In the genomic region with DNA sequence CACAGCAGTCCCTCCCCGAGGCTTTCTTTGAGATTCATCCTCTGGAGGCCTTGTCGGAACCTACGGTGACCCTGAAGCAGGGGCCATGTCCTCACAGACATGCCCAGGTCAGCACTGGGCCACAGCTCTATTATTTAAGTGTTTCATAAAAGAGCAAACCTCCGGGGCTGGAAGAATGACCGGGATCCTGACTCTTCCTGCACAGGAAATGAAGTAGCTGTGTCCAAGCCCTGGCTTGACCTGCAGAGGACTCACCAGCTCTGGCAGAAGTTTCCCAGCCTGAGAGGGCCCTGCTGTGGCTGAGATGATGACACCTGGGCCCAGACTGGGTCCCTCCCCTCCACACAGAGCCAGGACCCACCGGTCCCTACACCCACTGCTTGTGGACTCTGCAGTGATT, we compare ENCODE assay signal across 1 cellular context.
TF ChIP-seq lines count a peak whose summit lies in the region.

No MANE protein-coding gene starts in this region.

TF ChIP-seq in HepG2, 621 proteins besides CTCF, POLR2A, EP300 and RAD21 (continued from another document):
- TF ChIP-seq, protein P1, sequence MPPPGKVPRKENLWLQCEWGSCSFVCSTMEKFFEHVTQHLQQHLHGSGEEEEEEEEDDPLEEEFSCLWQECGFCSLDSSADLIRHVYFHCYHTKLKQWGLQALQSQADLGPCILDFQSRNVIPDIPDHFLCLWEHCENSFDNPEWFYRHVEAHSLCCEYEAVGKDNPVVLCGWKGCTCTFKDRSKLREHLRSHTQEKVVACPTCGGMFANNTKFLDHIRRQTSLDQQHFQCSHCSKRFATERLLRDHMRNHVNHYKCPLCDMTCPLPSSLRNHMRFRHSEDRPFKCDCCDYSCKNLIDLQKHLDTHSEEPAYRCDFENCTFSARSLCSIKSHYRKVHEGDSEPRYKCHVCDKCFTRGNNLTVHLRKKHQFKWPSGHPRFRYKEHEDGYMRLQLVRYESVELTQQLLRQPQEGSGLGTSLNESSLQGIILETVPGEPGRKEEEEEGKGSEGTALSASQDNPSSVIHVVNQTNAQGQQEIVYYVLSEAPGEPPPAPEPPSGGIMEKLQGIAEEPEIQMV (CRISPR knock-in tag; IDR thresholded peaks at IDR 0.05; ENCODE audit: low read depth): no peak
- no peak for TF ChIP-seq UBTF (CRISPR knock-in tag; IDR thresholded peaks at IDR 0.05)
- TF ChIP-seq, protein P2, sequence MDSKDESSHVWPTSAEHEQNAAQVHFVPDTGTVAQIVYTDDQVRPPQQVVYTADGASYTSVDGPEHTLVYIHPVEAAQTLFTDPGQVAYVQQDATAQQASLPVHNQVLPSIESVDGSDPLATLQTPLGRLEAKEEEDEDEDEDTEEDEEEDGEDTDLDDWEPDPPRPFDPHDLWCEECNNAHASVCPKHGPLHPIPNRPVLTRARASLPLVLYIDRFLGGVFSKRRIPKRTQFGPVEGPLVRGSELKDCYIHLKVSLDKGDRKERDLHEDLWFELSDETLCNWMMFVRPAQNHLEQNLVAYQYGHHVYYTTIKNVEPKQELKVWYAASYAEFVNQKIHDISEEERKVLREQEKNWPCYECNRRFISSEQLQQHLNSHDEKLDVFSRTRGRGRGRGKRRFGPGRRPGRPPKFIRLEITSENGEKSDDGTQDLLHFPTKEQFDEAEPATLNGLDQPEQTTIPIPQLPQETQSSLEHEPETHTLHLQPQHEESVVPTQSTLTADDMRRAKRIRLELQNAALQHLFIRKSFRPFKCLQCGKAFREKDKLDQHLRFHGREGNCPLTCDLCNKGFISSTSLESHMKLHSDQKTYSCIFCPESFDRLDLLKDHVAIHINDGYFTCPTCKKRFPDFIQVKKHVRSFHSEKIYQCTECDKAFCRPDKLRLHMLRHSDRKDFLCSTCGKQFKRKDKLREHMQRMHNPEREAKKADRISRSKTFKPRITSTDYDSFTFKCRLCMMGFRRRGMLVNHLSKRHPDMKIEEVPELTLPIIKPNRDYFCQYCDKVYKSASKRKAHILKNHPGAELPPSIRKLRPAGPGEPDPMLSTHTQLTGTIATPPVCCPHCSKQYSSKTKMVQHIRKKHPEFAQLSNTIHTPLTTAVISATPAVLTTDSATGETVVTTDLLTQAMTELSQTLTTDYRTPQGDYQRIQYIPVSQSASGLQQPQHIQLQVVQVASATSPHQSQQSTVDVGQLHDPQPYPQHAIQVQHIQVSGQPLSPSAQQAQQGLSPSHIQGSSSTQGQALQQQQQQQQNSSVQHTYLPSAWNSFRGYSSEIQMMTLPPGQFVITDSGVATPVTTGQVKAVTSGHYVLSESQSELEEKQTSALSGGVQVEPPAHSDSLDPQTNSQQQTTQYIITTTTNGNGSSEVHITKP (CRISPR knock-in tag; IDR thresholded peaks at IDR 0.05; ENCODE audit: low read depth): no peak
- TF ChIP-seq ZNF557 (CRISPR knock-in tag; IDR thresholded peaks at IDR 0.05): no peak
- TF ChIP-seq ZNF776 (CRISPR knock-in tag; IDR thresholded peaks at IDR 0.05): no peak
- no peak for TF ChIP-seq MBD4 (IDR thresholded peaks at IDR 0.05; ENCODE audit: borderline replicate concordance, low read length)
- no peak for TF ChIP-seq ZNF574 (CRISPR knock-in tag; IDR thresholded peaks at IDR 0.05)
- TF ChIP-seq, protein P3, sequence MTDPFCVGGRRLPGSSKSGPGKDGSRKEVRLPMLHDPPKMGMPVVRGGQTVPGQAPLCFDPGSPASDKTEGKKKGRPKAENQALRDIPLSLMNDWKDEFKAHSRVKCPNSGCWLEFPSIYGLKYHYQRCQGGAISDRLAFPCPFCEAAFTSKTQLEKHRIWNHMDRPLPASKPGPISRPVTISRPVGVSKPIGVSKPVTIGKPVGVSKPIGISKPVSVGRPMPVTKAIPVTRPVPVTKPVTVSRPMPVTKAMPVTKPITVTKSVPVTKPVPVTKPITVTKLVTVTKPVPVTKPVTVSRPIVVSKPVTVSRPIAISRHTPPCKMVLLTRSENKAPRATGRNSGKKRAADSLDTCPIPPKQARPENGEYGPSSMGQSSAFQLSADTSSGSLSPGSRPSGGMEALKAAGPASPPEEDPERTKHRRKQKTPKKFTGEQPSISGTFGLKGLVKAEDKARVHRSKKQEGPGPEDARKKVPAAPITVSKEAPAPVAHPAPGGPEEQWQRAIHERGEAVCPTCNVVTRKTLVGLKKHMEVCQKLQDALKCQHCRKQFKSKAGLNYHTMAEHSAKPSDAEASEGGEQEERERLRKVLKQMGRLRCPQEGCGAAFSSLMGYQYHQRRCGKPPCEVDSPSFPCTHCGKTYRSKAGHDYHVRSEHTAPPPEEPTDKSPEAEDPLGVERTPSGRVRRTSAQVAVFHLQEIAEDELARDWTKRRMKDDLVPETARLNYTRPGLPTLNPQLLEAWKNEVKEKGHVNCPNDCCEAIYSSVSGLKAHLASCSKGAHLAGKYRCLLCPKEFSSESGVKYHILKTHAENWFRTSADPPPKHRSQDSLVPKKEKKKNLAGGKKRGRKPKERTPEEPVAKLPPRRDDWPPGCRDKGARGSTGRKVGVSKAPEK (CRISPR knock-in tag; IDR thresholded peaks at IDR 0.05; ENCODE audit: borderline replicate concordance): no peak
- TF ChIP-seq SMC3 (IDR thresholded peaks at IDR 0.05; ENCODE audit: low read length): no peak
- TF ChIP-seq MAF1 (CRISPR knock-in tag; IDR thresholded peaks at IDR 0.05; ENCODE audit: borderline replicate concordance): no peak
